In the genomic region with DNA sequence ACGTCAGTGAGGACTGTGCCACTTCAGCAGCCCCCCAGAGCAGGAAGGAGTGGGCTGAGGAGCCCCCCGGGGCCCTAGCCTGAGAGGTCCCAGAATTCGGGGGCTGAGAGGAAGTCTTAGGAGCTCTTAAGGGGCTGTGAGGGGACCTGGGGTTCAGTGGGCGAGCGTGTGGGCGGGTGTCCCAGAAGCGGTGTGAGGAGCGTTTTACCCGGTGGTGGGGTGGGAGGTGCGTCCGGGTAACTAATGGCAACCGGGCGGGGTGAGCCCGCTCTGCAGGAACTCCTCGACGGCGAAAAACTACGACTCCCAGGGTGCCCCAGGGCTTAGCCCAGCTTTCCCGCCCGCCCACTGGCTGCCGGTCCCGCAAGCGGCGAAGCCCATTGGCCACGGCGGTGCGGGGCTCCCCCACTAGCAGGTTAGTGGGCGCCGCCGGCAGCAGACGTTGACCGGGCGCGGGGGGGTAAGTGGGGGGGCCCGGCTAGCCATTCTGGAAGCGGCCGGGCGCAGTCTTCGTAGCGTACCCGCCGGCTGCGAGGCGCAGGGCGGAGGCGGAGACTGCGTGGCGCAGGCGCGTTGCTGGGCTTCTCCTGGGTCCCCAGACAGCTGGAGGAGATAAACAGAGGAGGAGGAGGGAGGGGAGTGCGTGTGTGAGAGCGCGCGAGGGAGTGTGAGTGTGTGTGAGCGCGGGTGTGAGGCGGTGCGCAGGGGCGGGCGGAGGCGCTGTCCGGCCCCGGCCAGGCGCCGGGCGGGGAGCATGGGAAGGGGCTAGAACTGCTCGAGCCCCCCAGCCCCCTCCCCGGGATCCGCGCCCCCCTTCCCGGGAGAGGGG, we compare ENCODE assay signal across 8 cellular contexts. TPM values are rescaled to one million over a fixed set of nuclear protein-coding genes. Genes with fewer than 3 reads are reported as not detected.
DNase-seq lines count a peak whose midpoint lies in the region; ATAC-seq and TF ChIP-seq lines count a peak whose summit lies in the region.

A gene with protein sequence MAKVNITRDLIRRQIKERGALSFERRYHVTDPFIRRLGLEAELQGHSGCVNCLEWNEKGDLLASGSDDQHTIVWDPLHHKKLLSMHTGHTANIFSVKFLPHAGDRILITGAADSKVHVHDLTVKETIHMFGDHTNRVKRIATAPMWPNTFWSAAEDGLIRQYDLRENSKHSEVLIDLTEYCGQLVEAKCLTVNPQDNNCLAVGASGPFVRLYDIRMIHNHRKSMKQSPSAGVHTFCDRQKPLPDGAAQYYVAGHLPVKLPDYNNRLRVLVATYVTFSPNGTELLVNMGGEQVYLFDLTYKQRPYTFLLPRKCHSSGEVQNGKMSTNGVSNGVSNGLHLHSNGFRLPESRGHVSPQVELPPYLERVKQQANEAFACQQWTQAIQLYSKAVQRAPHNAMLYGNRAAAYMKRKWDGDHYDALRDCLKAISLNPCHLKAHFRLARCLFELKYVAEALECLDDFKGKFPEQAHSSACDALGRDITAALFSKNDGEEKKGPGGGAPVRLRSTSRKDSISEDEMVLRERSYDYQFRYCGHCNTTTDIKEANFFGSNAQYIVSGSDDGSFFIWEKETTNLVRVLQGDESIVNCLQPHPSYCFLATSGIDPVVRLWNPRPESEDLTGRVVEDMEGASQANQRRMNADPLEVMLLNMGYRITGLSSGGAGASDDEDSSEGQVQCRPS (plus strand): TSS at position 579 of the 829 bp plus-strand sequence. CDS start 26,423 bp downstream, outside the sequence.

- TF ChIP-seq POLR2A in GM15510 (IDR thresholded peaks at IDR 0.05; ENCODE audit: borderline replicate concordance, extremely low read depth, insufficient read length), result peak; percentile 46

- intact Hi-C loops in left cardiac atrium (cut with DNase I), result no loop called here

- no peak for TF ChIP-seq CTCF in progenitor cell of endocrine pancreas (IDR thresholded peaks at IDR 0.05; ENCODE audit: unreplicated experiment)

- peak; percentile 91 for ATAC-seq in HG02885 (IDR thresholded peaks at IDR 0.05; ENCODE audit: poor library complexity, unreplicated experiment)
- peak; percentile 96 for ATAC-seq in T-helper 17 cell
- ATAC-seq in left cardiac atrium, result peak; percentile 97 to 98

- peak within 1 kb of the TSS; percentile 93 for H3K27ac Mint-ChIP-seq in T-helper 17 cell
- H3K27ac Mint-ChIP-seq in progenitor cell of endocrine pancreas, result peak within 1 kb of the TSS; percentile 94

- H3K4me1 Mint-ChIP-seq in T-helper 17 cell (peaks cover 28% of the 10 kb centered on the region), progenitor cell of endocrine pancreas (ENCODE audit: low read depth) (peaks cover 16% of the 10 kb centered on the region)

- DNase-seq in NCI-H1694 treated with DMSO at 0.1 percent for 48 hours (lab: John Stamatoyannopoulos, UW), result peak; percentile 85
- peak; percentile 96 to 99 (median 98) for DNase-seq in T-helper 17 cell
- peak; percentile 80 to 99 (median 98) for DNase-seq in amygdala (lab: John Stamatoyannopoulos, UW)
- DNase-seq in left cardiac atrium, result peak; percentile 99
- peak; percentile 95 for DNase-seq in progenitor cell of endocrine pancreas (ENCODE audit: low spot score, unreplicated experiment)
- peak; percentile 96 for DNase-seq in ureter (ENCODE audit: low spot score)

- H3K4me3 Mint-ChIP-seq in T-helper 17 cell, result peak within 1 kb of the TSS; percentile 99
- peak within 1 kb of the TSS; percentile 96 for H3K4me3 Mint-ChIP-seq in progenitor cell of endocrine pancreas (ENCODE audit: low read depth)

- H3K27me3 Mint-ChIP-seq in T-helper 17 cell (no peaks in the 10 kb centered on the region), progenitor cell of endocrine pancreas (no peaks in the 10 kb centered on the region)

- no peaks in the 10 kb centered on the region for H3K9me3 Mint-ChIP-seq in progenitor cell of endocrine pancreas (ENCODE audit: low read depth)

- no peaks in the 10 kb centered on the region for H3K9me3 ChIP-seq in T-helper 17 cell (ENCODE audit: control insufficient read depth, low read length, poor library complexity, severe bottlenecking)

- H3K36me3 Mint-ChIP-seq in T-helper 17 cell (ENCODE audit: low read depth), result peaks cover 5% of the 10 kb centered on the region
- H3K36me3 Mint-ChIP-seq in progenitor cell of endocrine pancreas (ENCODE audit: insufficient read depth), result no peaks in the 10 kb centered on the region

RNA-seq across cellular contexts. Expression of the gene that starts here (rescaled TPM):
- total RNA-seq in T-helper 17 cell (10 to 100 TPM; 30.7 to 32.9 TPM), left cardiac atrium (10 to 100 TPM; 50.6 to 54.2 TPM), progenitor cell of endocrine pancreas (51.4 and 53.8 TPM in 2 replicates), ureter (30.3 TPM)

Comparison
In these comparisons a context has a peak if more than half of its experiments do, and no peak if none do; other contexts are left out.
1. Peak in every context shown above with its lines: DNase-seq and ATAC-seq.